Comparison of ENCODE assay signal across 1 cellular context in the genomic region with DNA sequence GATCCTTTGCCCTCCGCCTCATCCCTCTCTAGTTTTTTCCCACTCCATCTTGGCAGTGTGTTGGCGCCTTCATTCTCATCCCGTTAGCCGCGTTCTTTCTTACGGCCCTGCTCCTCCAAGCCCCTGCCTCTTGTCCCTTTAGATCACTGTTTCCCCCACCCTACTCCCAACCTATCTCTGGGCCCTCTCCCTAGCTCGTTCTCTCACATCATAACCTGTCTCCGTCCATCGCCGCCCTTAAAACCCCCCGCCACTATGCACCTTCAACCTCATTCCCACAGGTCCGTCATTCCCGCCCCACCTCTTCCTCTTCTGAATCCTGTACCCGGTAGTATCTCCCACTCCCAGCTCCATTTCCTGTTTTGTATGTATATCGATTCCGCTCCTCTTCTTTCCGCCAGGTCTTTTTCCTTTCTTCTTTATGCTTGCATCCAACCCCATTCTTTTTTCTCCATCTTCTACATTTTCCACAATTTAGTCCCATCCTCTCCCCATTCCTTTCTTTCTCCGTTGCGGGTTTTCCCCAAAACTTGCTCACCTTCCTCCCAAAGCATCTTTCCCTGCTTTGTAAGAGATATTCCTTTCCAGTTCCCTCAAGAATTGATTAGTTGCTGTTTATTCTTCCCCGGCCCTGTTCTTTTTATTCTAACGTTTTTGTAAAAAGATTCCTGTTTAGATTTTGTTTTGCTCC.
A peak's percentile ranks its signal among the peaks of the same experiment; 100 is the strongest.
TF ChIP-seq lines count a peak whose summit lies in the region.

No MANE protein-coding gene starts in this region.

TF ChIP-seq in HepG2, 621 proteins besides CTCF, POLR2A, EP300 and RAD21 (continued from another document and continues in another):
- TF ChIP-seq ZNF883 (CRISPR knock-in tag; IDR thresholded peaks at IDR 0.05; ENCODE audit: not compliant biosample characterization), result no peak
- TF ChIP-seq FOXO1 (CRISPR knock-in tag; IDR thresholded peaks at IDR 0.05), result no peak
- TF ChIP-seq SP140L (CRISPR knock-in tag; IDR thresholded peaks at IDR 0.05; ENCODE audit: borderline replicate concordance), result no peak
- TF ChIP-seq NR2C2 (CRISPR knock-in tag; IDR thresholded peaks at IDR 0.05; ENCODE audit: borderline replicate concordance), result no peak; the same call in 1 of the 2 replicates
- no peak for TF ChIP-seq ZNF577 (CRISPR knock-in tag; IDR thresholded peaks at IDR 0.05; ENCODE audit: borderline replicate concordance, low read depth)
- no peak for TF ChIP-seq PRPF4 (IDR thresholded peaks at IDR 0.05; ENCODE audit: low read depth, low read length, poor library complexity, severe bottlenecking)
- TF ChIP-seq, protein P1, sequence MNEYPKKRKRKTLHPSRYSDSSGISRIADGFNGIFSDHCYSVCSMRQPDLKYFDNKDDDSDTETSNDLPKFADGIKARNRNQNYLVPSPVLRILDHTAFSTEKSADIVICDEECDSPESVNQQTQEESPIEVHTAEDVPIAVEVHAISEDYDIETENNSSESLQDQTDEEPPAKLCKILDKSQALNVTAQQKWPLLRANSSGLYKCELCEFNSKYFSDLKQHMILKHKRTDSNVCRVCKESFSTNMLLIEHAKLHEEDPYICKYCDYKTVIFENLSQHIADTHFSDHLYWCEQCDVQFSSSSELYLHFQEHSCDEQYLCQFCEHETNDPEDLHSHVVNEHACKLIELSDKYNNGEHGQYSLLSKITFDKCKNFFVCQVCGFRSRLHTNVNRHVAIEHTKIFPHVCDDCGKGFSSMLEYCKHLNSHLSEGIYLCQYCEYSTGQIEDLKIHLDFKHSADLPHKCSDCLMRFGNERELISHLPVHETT (CRISPR knock-in tag; conservative IDR thresholded peaks at IDR 0.05), result no peak
- TF ChIP-seq, protein P2, sequence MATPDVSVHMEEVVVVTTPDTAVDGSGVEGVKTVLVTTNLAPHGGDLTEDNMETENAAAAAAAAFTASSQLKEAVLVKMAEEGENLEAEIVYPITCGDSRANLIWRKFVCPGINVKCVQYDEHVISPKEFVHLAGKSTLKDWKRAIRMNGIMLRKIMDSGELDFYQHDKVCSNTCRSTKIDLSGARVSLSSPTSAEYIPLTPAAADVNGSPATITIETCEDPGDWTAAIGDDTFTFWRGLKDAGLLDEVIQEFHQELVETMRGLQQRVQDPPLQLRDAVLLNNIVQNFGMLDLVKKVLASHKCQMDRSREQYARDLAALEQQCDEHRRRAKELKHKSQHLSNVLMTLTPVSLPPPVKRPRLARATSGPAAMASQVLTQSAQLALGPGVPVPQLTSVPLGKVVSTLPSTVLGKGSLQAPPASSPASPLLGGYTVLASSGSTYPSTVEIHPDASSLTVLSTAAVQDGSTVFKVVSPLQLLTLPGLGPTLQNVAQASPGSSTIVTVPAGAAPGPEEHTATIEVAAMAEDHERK (CRISPR knock-in tag; IDR thresholded peaks at IDR 0.05; ENCODE audit: low read depth), result no peak
- TF ChIP-seq, protein P3, sequence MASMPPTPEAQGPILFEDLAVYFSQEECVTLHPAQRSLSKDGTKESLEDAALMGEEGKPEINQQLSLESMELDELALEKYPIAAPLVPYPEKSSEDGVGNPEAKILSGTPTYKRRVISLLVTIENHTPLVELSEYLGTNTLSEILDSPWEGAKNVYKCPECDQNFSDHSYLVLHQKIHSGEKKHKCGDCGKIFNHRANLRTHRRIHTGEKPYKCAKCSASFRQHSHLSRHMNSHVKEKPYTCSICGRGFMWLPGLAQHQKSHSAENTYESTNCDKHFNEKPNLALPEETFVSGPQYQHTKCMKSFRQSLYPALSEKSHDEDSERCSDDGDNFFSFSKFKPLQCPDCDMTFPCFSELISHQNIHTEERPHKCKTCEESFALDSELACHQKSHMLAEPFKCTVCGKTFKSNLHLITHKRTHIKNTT (CRISPR knock-in tag; IDR thresholded peaks at IDR 0.05), result no peak
- TF ChIP-seq ZBTB3 (CRISPR knock-in tag; IDR thresholded peaks at IDR 0.05; ENCODE audit: borderline replicate concordance, low read depth), result no peak
- TF ChIP-seq GZF1 (CRISPR knock-in tag; IDR thresholded peaks at IDR 0.05), result 0 out of 2 replicates have a peak, but pooled peaks have one; percentile 2
- TF ChIP-seq SOX5 (CRISPR knock-in tag; IDR thresholded peaks at IDR 0.05; ENCODE audit: borderline replicate concordance), result no peak; the same call in 1 of the 2 replicates
- TF ChIP-seq ZSCAN12 (CRISPR knock-in tag; IDR thresholded peaks at IDR 0.05), result 0 out of 2 replicates have a peak, but pooled peaks have one; percentile 32
- TF ChIP-seq PCBP2 (optimal IDR thresholded peaks at IDR 0.05; ENCODE audit: low read depth, low read length, poor library complexity, severe bottlenecking), result no peak
- TF ChIP-seq ZNF557 (CRISPR knock-in tag; IDR thresholded peaks at IDR 0.05), result no peak
- no peak for TF ChIP-seq SMC3 (IDR thresholded peaks at IDR 0.05; ENCODE audit: low read length)
- no peak for TF ChIP-seq NPAS2 (CRISPR knock-in tag; IDR thresholded peaks at IDR 0.05; ENCODE audit: borderline replicate concordance)
- TF ChIP-seq NFE2L2 (IDR thresholded peaks at IDR 0.05; ENCODE audit: low read length), result no peak
- no peak for TF ChIP-seq TBL1XR1 (IDR thresholded peaks at IDR 0.05; ENCODE audit: borderline replicate concordance, low read length, partially characterized antibody)
- no peak for TF ChIP-seq ZNF264 (CRISPR knock-in tag; IDR thresholded peaks at IDR 0.05)
- no peak for TF ChIP-seq CENPT (CRISPR knock-in tag; IDR thresholded peaks at IDR 0.05; ENCODE audit: low read depth)
- 0 out of 2 replicates have a peak, but pooled peaks have one; percentile 32 for TF ChIP-seq PBX2 (CRISPR knock-in tag; IDR thresholded peaks at IDR 0.05)
- TF ChIP-seq ATF7-NPFF (CRISPR knock-in tag; IDR thresholded peaks at IDR 0.05; ENCODE audit: low read depth), result no peak
- no peak for TF ChIP-seq GATA4 (IDR thresholded peaks at IDR 0.05; ENCODE audit: borderline replicate concordance, low read depth)
- TF ChIP-seq EEA1 (CRISPR knock-in tag; IDR thresholded peaks at IDR 0.05; ENCODE audit: borderline replicate concordance), result no peak
- TF ChIP-seq RARA (CRISPR knock-in tag; IDR thresholded peaks at IDR 0.05), result no peak
- no peak for TF ChIP-seq BRD4 (CRISPR knock-in tag; IDR thresholded peaks at IDR 0.05)
- TF ChIP-seq KDM5B (CRISPR knock-in tag; IDR thresholded peaks at IDR 0.05; ENCODE audit: borderline replicate concordance), result no peak
- TF ChIP-seq ZBTB1 (CRISPR knock-in tag; IDR thresholded peaks at IDR 0.05; ENCODE audit: borderline replicate concordance), result no peak
- no peak; the same call in 1 of the 2 replicates for TF ChIP-seq FOXP1 (IDR thresholded peaks at IDR 0.05)
- TF ChIP-seq FOXP1 (CRISPR knock-in tag; IDR thresholded peaks at IDR 0.05), result no peak
- TF ChIP-seq, protein P4, sequence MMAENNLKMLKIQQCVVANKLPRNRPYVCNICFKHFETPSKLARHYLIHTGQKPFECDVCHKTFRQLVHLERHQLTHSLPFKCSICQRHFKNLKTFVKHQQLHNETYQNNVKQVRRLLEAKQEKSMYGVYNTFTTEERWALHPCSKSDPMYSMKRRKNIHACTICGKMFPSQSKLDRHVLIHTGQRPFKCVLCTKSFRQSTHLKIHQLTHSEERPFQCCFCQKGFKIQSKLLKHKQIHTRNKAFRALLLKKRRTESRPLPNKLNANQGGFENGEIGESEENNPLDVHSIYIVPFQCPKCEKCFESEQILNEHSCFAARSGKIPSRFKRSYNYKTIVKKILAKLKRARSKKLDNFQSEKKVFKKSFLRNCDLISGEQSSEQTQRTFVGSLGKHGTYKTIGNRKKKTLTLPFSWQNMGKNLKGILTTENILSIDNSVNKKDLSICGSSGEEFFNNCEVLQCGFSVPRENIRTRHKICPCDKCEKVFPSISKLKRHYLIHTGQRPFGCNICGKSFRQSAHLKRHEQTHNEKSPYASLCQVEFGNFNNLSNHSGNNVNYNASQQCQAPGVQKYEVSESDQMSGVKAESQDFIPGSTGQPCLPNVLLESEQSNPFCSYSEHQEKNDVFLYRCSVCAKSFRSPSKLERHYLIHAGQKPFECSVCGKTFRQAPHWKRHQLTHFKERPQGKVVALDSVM (CRISPR knock-in tag; IDR thresholded peaks at IDR 0.05), result no peak
- TF ChIP-seq ZKSCAN1 (IDR thresholded peaks at IDR 0.05; ENCODE audit: low read length), result no peak
- TF ChIP-seq ZNF550 (CRISPR knock-in tag; IDR thresholded peaks at IDR 0.05; ENCODE audit: borderline replicate concordance), result 0 out of 2 replicates have a peak, but pooled peaks have one; percentile 86
- TF ChIP-seq, protein P5, sequence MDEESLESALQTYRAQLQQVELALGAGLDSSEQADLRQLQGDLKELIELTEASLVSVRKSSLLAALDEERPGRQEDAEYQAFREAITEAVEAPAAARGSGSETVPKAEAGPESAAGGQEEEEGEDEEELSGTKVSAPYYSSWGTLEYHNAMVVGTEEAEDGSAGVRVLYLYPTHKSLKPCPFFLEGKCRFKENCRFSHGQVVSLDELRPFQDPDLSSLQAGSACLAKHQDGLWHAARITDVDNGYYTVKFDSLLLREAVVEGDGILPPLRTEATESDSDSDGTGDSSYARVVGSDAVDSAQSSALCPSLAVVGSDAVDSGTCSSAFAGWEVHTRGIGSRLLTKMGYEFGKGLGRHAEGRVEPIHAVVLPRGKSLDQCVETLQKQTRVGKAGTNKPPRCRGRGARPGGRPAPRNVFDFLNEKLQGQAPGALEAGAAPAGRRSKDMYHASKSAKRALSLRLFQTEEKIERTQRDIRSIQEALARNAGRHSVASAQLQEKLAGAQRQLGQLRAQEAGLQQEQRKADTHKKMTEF (CRISPR knock-in tag; IDR thresholded peaks at IDR 0.05), result no peak
- no peak for TF ChIP-seq SCMH1 (CRISPR knock-in tag; IDR thresholded peaks at IDR 0.05; ENCODE audit: borderline replicate concordance)
- no peak for TF ChIP-seq MBD4 (IDR thresholded peaks at IDR 0.05; ENCODE audit: borderline replicate concordance, low read length)
- TF ChIP-seq, protein P6, sequence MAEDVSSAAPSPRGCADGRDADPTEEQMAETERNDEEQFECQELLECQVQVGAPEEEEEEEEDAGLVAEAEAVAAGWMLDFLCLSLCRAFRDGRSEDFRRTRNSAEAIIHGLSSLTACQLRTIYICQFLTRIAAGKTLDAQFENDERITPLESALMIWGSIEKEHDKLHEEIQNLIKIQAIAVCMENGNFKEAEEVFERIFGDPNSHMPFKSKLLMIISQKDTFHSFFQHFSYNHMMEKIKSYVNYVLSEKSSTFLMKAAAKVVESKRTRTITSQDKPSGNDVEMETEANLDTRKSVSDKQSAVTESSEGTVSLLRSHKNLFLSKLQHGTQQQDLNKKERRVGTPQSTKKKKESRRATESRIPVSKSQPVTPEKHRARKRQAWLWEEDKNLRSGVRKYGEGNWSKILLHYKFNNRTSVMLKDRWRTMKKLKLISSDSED (CRISPR knock-in tag; IDR thresholded peaks at IDR 0.05), result no peak
- no peak for TF ChIP-seq MYNN (CRISPR knock-in tag; IDR thresholded peaks at IDR 0.05; ENCODE audit: low read depth)
- TF ChIP-seq ZSCAN30 (CRISPR knock-in tag; IDR thresholded peaks at IDR 0.05), result no peak
- TF ChIP-seq ZBTB46 (CRISPR knock-in tag; IDR thresholded peaks at IDR 0.05; ENCODE audit: borderline replicate concordance), result no peak
- no peak for TF ChIP-seq SRSF9 (IDR thresholded peaks at IDR 0.05; ENCODE audit: borderline replicate concordance, insufficient read depth, low read depth, low read length, poor library complexity, severe bottlenecking)
- TF ChIP-seq NFKBIZ (CRISPR knock-in tag; IDR thresholded peaks at IDR 0.05), result no peak
- no peak for TF ChIP-seq HOXD1 (CRISPR knock-in tag; IDR thresholded peaks at IDR 0.05)
- 0 out of 2 replicates have a peak, but pooled peaks have one; percentile 2 for TF ChIP-seq ZFP41 (CRISPR knock-in tag; IDR thresholded peaks at IDR 0.05; ENCODE audit: borderline replicate concordance)
- no peak for TF ChIP-seq PAWR (CRISPR knock-in tag; IDR thresholded peaks at IDR 0.05; ENCODE audit: borderline replicate concordance)
- TF ChIP-seq ZNF230 (CRISPR knock-in tag; IDR thresholded peaks at IDR 0.05), result no peak
- TF ChIP-seq ZNF674 (CRISPR knock-in tag; IDR thresholded peaks at IDR 0.05; ENCODE audit: low read depth), result no peak
- TF ChIP-seq ZNF720 (CRISPR knock-in tag; IDR thresholded peaks at IDR 0.05), result no peak
- TF ChIP-seq ZNF75D (CRISPR knock-in tag; IDR thresholded peaks at IDR 0.05; ENCODE audit: borderline replicate concordance), result no peak
- no peak for TF ChIP-seq GTF3A (CRISPR knock-in tag; conservative IDR thresholded peaks at IDR 0.05)
- no peak for TF ChIP-seq CREM (IDR thresholded peaks at IDR 0.05)
- no peak for TF ChIP-seq CREM (CRISPR knock-in tag; IDR thresholded peaks at IDR 0.05)
- TF ChIP-seq HNRNPH1 (optimal IDR thresholded peaks at IDR 0.05; ENCODE audit: low read depth, low read length), result no peak
- peak; percentile 83 for TF ChIP-seq ELF1 (CRISPR knock-in tag; IDR thresholded peaks at IDR 0.05)
- TF ChIP-seq HNRNPL (IDR thresholded peaks at IDR 0.05; ENCODE audit: low read depth, low read length), result no peak
- TF ChIP-seq, protein P7, sequence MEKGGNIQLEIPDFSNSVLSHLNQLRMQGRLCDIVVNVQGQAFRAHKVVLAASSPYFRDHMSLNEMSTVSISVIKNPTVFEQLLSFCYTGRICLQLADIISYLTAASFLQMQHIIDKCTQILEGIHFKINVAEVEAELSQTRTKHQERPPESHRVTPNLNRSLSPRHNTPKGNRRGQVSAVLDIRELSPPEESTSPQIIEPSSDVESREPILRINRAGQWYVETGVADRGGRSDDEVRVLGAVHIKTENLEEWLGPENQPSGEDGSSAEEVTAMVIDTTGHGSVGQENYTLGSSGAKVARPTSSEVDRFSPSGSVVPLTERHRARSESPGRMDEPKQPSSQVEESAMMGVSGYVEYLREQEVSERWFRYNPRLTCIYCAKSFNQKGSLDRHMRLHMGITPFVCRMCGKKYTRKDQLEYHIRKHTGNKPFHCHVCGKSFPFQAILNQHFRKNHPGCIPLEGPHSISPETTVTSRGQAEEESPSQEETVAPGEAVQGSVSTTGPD (CRISPR knock-in tag; IDR thresholded peaks at IDR 0.05), result no peak
- no peak for TF ChIP-seq ATM (IDR thresholded peaks at IDR 0.05; ENCODE audit: borderline replicate concordance)
- TF ChIP-seq ZNF460 (CRISPR knock-in tag; IDR thresholded peaks at IDR 0.05; ENCODE audit: borderline replicate concordance), result no peak
- no peak for TF ChIP-seq ESRRA (CRISPR knock-in tag; IDR thresholded peaks at IDR 0.05; ENCODE audit: low read depth)
